In the genomic region with DNA sequence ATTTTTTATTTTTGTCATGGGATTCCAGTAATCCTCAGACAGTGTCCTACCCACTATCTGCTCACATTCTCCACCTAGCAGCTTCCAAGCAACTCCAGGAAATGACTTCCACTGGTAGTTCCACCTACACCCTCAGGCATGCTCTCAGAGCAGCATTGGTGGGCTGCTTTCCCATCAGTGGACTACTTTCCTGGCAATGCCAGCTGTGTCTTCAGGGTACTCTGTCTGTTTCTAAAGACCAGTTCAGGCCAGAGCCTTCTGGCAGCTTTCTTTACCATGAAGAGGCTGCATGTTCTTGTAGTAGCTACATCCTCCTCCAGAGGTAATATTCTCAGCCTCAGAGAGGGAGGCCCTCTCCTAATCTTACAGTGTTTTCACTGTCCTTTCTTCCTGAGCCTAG, we compare ENCODE assay signal across 17 cellular contexts.
"Had no signal": no experiment of that assay in that cellular context is flagged by ENCODE, and none has a peak within 500 bp of the region (broad histone marks: within the 10 kb centered on the region; RNA-seq: fewer than 3 reads in every experiment).

No MANE protein-coding gene starts in this region.

- H3K36me3 Mint-ChIP-seq: activated naive CD8-positive, alpha-beta T cell treated with anti-CD3 and anti-CD28 coated beads, Interleukin-2, amount 10 ng/mL, durations not matched to agents 7 days and 5 days; naive B cell; stimulated activated memory B cell treated with anti-CD40 and anti-IgM and Interleukin-4, amounts not matched to agents 10 μg/mL and 1 μg/mL and 100 μg/mL, for 72 hours had no signal

- H3K36me3 ChIP-seq: breast epithelium had no signal

- H3K9me3 Mint-ChIP-seq: activated CD4-positive, alpha-beta T cell treated with anti-CD3 and anti-CD28 coated beads, Interleukin-2, amount 10 ng/mL, durations not matched to agents 24 days and 14 days; activated naive CD8-positive, alpha-beta T cell treated with anti-CD3 and anti-CD28 coated beads, Interleukin-2, amount 10 ng/mL, durations not matched to agents 7 days and 5 days had no signal

- ATAC-seq: activated CD8-positive, alpha-beta T cell treated with anti-CD3 and anti-CD28 coated beads, Interleukin-2, amount 10 ng/mL, durations not matched to agents 7 days and 5 days; stimulated activated memory B cell treated with anti-CD40 and anti-IgM and Interleukin-4, amounts not matched to agents 10 μg/mL and 1 μg/mL and 100 μg/mL, for 72 hours; T-helper 17 cell had no signal

- H3K27ac ChIP-seq: breast epithelium, hepatocyte had no signal

- H3K9me3 ChIP-seq: breast epithelium had no signal

- H3K4me3 Mint-ChIP-seq: activated CD4-positive, alpha-beta T cell treated with anti-CD3 and anti-CD28 coated beads, Interleukin-2, amount 10 ng/mL, durations not matched to agents 24 days and 14 days; activated CD8-positive, alpha-beta T cell treated with anti-CD3 and anti-CD28 coated beads, Interleukin-2, amount 10 ng/mL, durations not matched to agents 7 days and 5 days; activated naive CD8-positive, alpha-beta T cell treated with anti-CD3 and anti-CD28 coated beads, Interleukin-2, amount 10 ng/mL, durations not matched to agents 7 days and 5 days; stimulated activated memory B cell treated with anti-CD40 and anti-IgM and Interleukin-4, amounts not matched to agents 10 μg/mL and 1 μg/mL and 100 μg/mL, for 72 hours; T-helper 17 cell had no signal

- H3K4me1 Mint-ChIP-seq: activated CD4-positive, alpha-beta T cell treated with anti-CD3 and anti-CD28 coated beads, Interleukin-2, amount 10 ng/mL, durations not matched to agents 24 days and 14 days; activated naive CD8-positive, alpha-beta T cell treated with anti-CD3 and anti-CD28 coated beads, Interleukin-2, amount 10 ng/mL, durations not matched to agents 7 days and 5 days; naive B cell; stimulated activated memory B cell treated with anti-CD40 and anti-IgM and Interleukin-4, amounts not matched to agents 10 μg/mL and 1 μg/mL and 100 μg/mL, for 72 hours; T-helper 17 cell had no signal

- H2AFZ ChIP-seq: hepatocyte had no signal

- H3K4me2 ChIP-seq: hepatocyte had no signal

- H3K27me3 Mint-ChIP-seq: activated CD4-positive, alpha-beta T cell treated with anti-CD3 and anti-CD28 coated beads, Interleukin-2, amount 10 ng/mL, durations not matched to agents 24 days and 14 days; activated naive CD8-positive, alpha-beta T cell treated with anti-CD3 and anti-CD28 coated beads, Interleukin-2, amount 10 ng/mL, durations not matched to agents 7 days and 5 days; naive B cell; stimulated activated memory B cell treated with anti-CD40 and anti-IgM and Interleukin-4, amounts not matched to agents 10 μg/mL and 1 μg/mL and 100 μg/mL, for 72 hours; T-helper 17 cell had no signal

- H3K4me3 ChIP-seq: breast epithelium, hepatocyte had no signal

- H3K27me3 ChIP-seq: breast epithelium, hepatocyte had no signal

- H3K27ac Mint-ChIP-seq: activated CD4-positive, alpha-beta T cell treated with anti-CD3 and anti-CD28 coated beads, Interleukin-2, amount 10 ng/mL, durations not matched to agents 24 days and 14 days; activated CD8-positive, alpha-beta T cell treated with anti-CD3 and anti-CD28 coated beads, Interleukin-2, amount 10 ng/mL, durations not matched to agents 7 days and 5 days; activated naive CD8-positive, alpha-beta T cell treated with anti-CD3 and anti-CD28 coated beads, Interleukin-2, amount 10 ng/mL, durations not matched to agents 7 days and 5 days; stimulated activated memory B cell treated with anti-CD40 and anti-IgM and Interleukin-4, amounts not matched to agents 10 μg/mL and 1 μg/mL and 100 μg/mL, for 72 hours; T-helper 17 cell had no signal

- H3K4me1 ChIP-seq: breast epithelium had no signal

- DNase-seq: activated CD4-positive, alpha-beta T cell treated with anti-CD3 and anti-CD28 coated beads, Interleukin-2, amount 10 ng/mL, durations not matched to agents 24 days and 14 days; activated CD4-positive, CD25-positive, alpha-beta regulatory T cell; activated CD8-positive, alpha-beta T cell treated with anti-CD3 and anti-CD28 coated beads, Interleukin-2, amount 10 ng/mL, durations not matched to agents 7 days and 5 days; activated naive CD4-positive, alpha-beta T cell; activated naive CD8-positive, alpha-beta T cell treated with anti-CD3 and anti-CD28 coated beads, Interleukin-2, amount 10 ng/mL, durations not matched to agents 7 days and 5 days; aorta; cerebellar nuclear complex; dermis blood vessel endothelial cell; islet precursor cell; naive B cell; posterior cingulate gyrus; retina; stimulated activated CD4-positive, alpha-beta T cell treated with anti-CD3 and anti-CD28 coated beads, Interleukin-2, amount 100 ng/mL, for 48 hours; T-helper 17 cell had no signal

- H3K79me2 ChIP-seq: hepatocyte had no signal
